In the genomic region with DNA sequence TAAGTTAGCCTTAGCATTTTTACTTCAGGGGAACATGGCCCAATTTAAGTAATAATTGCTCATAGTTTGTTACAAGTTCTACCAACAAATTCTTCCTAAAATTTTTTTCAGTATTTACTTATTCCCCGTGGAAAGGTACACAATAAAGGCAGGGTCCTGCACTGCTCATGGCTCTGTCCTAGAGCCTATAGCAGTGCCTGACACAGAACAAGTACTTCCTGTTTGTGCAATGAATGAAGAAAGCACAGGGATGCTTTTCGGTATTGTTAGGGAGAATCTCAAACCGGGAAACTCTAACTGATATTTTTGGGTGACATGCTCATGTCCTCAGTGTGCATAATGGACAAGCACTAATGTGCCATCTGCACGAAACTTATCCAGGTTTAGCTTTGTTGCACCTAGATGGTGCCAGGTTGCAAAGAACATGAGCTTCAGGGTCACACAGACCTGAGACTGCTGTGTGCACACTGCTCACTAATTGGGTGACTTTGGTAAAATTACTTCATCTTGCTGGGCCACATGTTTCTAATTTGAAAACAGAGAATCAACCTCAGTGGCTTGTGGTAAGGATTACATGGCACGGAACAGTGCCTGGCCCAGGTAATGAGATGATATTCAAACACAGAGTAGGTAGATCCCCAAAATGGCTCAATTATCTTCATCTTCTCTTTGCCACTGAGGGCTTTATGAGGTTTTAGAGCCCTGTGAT, we compare ENCODE assay signal across 21 cellular contexts.
DNase-seq lines count a peak whose midpoint lies in the region; ATAC-seq and TF ChIP-seq lines count a peak whose summit lies in the region.
"Had no signal": no experiment of that assay in that cellular context is flagged by ENCODE, and none has a peak within 500 bp of the region (broad histone marks: within the 10 kb centered on the region; RNA-seq: fewer than 3 reads in every experiment).

No MANE protein-coding gene starts in this region.

- no peak for TF ChIP-seq CTCF in WTC11 (IDR thresholded peaks at IDR 0.05)

- H3K27me3 Mint-ChIP-seq in stimulated activated naive CD8-positive, alpha-beta T cell treated with anti-CD3 and anti-CD28 coated beads, Interleukin-15, amount 100 ng/mL, for 72 hours = no peaks in the 10 kb centered on the region
- H3K27me3 Mint-ChIP-seq in WTC11 (ENCODE audit: low read depth) = no peaks in the 10 kb centered on the region; the same call in 1 of the 2 replicates
- H3K27me3 Mint-ChIP-seq: activated B cell treated with CpG ODN at 0.5 μM for 24 hours; brain; CD4-positive, CD25-positive, alpha-beta regulatory T cell had no signal

- no peak overlapping the region for H3K4me3 Mint-ChIP-seq in stimulated activated naive CD8-positive, alpha-beta T cell treated with anti-CD3 and anti-CD28 coated beads, Interleukin-15, amount 100 ng/mL, for 72 hours
- H3K4me3 Mint-ChIP-seq in WTC11 = no peak overlapping the region
- H3K4me3 Mint-ChIP-seq: activated B cell treated with CpG ODN at 0.5 μM for 24 hours; activated naive CD4-positive, alpha-beta T cell treated with anti-CD3 and anti-CD28 coated beads, Interleukin-2, amount 50 U/mL, for 24 hours; brain; CD4-positive, CD25-positive, alpha-beta regulatory T cell; immature natural killer cell; memory B cell had no signal

- H3K27ac Mint-ChIP-seq in stimulated activated naive CD8-positive, alpha-beta T cell treated with anti-CD3 and anti-CD28 coated beads, Interleukin-15, amount 100 ng/mL, for 72 hours = no peak overlapping the region
- no peak overlapping the region for H3K27ac Mint-ChIP-seq in WTC11
- H3K27ac Mint-ChIP-seq: activated B cell treated with CpG ODN at 0.5 μM for 24 hours; activated naive CD4-positive, alpha-beta T cell treated with anti-CD3 and anti-CD28 coated beads, Interleukin-2, amount 50 U/mL, for 24 hours; brain; CD4-positive, CD25-positive, alpha-beta regulatory T cell; memory B cell had no signal

- H3K36me3 Mint-ChIP-seq in WTC11 = no peaks in the 10 kb centered on the region
- H3K36me3 Mint-ChIP-seq: activated naive CD4-positive, alpha-beta T cell treated with anti-CD3 and anti-CD28 coated beads, Interleukin-2, amount 50 U/mL, for 24 hours; brain; CD4-positive, CD25-positive, alpha-beta regulatory T cell; immature natural killer cell; memory B cell had no signal

- POLR2A ChIA-PET in WTC11 (lab: Charles Lee) = no interaction called here

- ATAC-seq in stimulated activated naive CD8-positive, alpha-beta T cell treated with anti-CD3 and anti-CD28 coated beads, Interleukin-15, amount 100 ng/mL, for 72 hours = peak; percentile 28
- no peak for ATAC-seq in stimulated activated naive CD8-positive, alpha-beta T cell treated with anti-CD3 and anti-CD28 coated beads, Interleukin-15, Interleukin-2, amounts not matched to agents 100 U/mL and 50 U/mL, for 24 hours
- ATAC-seq in GM21786 (IDR thresholded peaks at IDR 0.05; ENCODE audit: unreplicated experiment) = peak; percentile 72
- ATAC-seq in HG03175 (IDR thresholded peaks at IDR 0.05; ENCODE audit: unreplicated experiment) = peak; percentile 64
- ATAC-seq in WTC11 = no peak

- H3K4me1 Mint-ChIP-seq in stimulated activated naive CD8-positive, alpha-beta T cell treated with anti-CD3 and anti-CD28 coated beads, Interleukin-15, amount 100 ng/mL, for 72 hours = no peaks in the 10 kb centered on the region
- H3K4me1 Mint-ChIP-seq in WTC11 = peaks cover 5% of the 10 kb centered on the region
- H3K4me1 Mint-ChIP-seq: activated B cell treated with CpG ODN at 0.5 μM for 24 hours; activated naive CD4-positive, alpha-beta T cell treated with anti-CD3 and anti-CD28 coated beads, Interleukin-2, amount 50 U/mL, for 24 hours; brain; CD4-positive, CD25-positive, alpha-beta regulatory T cell; immature natural killer cell; memory B cell had no signal

- no peaks in the 10 kb centered on the region for H3K9me3 Mint-ChIP-seq in stimulated activated naive CD8-positive, alpha-beta T cell treated with anti-CD3 and anti-CD28 coated beads, Interleukin-15, amount 100 ng/mL, for 72 hours
- H3K9me3 Mint-ChIP-seq in WTC11 = no peaks in the 10 kb centered on the region
- H3K9me3 Mint-ChIP-seq: activated B cell treated with CpG ODN at 0.5 μM for 24 hours; activated naive CD4-positive, alpha-beta T cell treated with anti-CD3 and anti-CD28 coated beads, Interleukin-2, amount 50 U/mL, for 24 hours; brain; memory B cell had no signal

- CTCF ChIA-PET in WTC11 (lab: Charles Lee) = no interaction called here

- DNase-seq in stimulated activated naive CD8-positive, alpha-beta T cell treated with anti-CD3 and anti-CD28 coated beads, Interleukin-15, amount 100 ng/mL, for 72 hours = no peak
- no peak for DNase-seq in stimulated activated naive CD8-positive, alpha-beta T cell treated with anti-CD3 and anti-CD28 coated beads, Interleukin-15, Interleukin-2, amounts not matched to agents 100 U/mL and 50 U/mL, for 24 hours
- DNase-seq in fibroblast of gingiva (ENCODE audit: low read depth) (peak; percentile 21), WTC11 (ENCODE audit: low spot score) (no peak), HPDE6-E6E7 (ENCODE audit: extremely low spot score) (no peak)
- no peak for DNase-seq in stimulated activated CD4-positive, alpha-beta T cell treated with anti-CD3 and anti-CD28 coated beads, Interleukin-4, amount 100 ng/mL, for 24 hours
- DNase-seq: activated B cell treated with CpG ODN at 0.5 μM for 24 hours; activated CD8-positive, alpha-beta memory T cell treated with anti-CD3 and anti-CD28 coated beads, Interleukin-2, amount 50 U/mL, for 4 hours; CD4-positive, CD25-positive, alpha-beta regulatory T cell; immature natural killer cell; NCI-H1694 treated with DMSO at 0.1 percent for 48 hours; NCI-H526; Peyer's patch; stimulated activated CD4-positive, alpha-beta T cell treated with anti-CD3 and anti-CD28 coated beads, Interleukin-2, amount 100 ng/mL, for 24 hours; stimulated activated CD8-positive, alpha-beta memory T cell treated with anti-CD3 and anti-CD28 coated beads, Interleukin-4, amount 100 ng/mL, for 48 hours; SW 1271 had no signal

TF ChIP-seq in WTC11, 78 proteins besides CTCF, POLR2A, EP300 and RAD21 (continues in another document):
- TF ChIP-seq IRF2 (CRISPR knock-in tag; IDR thresholded peaks at IDR 0.05; ENCODE audit: borderline replicate concordance, low read depth) (no peak), CREM (CRISPR knock-in tag; IDR thresholded peaks at IDR 0.05) (no peak), FOXJ3 (CRISPR knock-in tag; IDR thresholded peaks at IDR 0.05; ENCODE audit: borderline replicate concordance) (no peak), TP53 (CRISPR knock-in tag; IDR thresholded peaks at IDR 0.05) (no peak), RORB (CRISPR knock-in tag; IDR thresholded peaks at IDR 0.05) (no peak), ATF1 (CRISPR knock-in tag; IDR thresholded peaks at IDR 0.05) (no peak)
- TF ChIP-seq, protein P1, sequence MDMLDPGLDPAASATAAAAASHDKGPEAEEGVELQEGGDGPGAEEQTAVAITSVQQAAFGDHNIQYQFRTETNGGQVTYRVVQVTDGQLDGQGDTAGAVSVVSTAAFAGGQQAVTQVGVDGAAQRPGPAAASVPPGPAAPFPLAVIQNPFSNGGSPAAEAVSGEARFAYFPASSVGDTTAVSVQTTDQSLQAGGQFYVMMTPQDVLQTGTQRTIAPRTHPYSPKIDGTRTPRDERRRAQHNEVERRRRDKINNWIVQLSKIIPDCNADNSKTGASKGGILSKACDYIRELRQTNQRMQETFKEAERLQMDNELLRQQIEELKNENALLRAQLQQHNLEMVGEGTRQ (CRISPR knock-in tag; IDR thresholded peaks at IDR 0.05) = no peak
- TF ChIP-seq, protein P2, sequence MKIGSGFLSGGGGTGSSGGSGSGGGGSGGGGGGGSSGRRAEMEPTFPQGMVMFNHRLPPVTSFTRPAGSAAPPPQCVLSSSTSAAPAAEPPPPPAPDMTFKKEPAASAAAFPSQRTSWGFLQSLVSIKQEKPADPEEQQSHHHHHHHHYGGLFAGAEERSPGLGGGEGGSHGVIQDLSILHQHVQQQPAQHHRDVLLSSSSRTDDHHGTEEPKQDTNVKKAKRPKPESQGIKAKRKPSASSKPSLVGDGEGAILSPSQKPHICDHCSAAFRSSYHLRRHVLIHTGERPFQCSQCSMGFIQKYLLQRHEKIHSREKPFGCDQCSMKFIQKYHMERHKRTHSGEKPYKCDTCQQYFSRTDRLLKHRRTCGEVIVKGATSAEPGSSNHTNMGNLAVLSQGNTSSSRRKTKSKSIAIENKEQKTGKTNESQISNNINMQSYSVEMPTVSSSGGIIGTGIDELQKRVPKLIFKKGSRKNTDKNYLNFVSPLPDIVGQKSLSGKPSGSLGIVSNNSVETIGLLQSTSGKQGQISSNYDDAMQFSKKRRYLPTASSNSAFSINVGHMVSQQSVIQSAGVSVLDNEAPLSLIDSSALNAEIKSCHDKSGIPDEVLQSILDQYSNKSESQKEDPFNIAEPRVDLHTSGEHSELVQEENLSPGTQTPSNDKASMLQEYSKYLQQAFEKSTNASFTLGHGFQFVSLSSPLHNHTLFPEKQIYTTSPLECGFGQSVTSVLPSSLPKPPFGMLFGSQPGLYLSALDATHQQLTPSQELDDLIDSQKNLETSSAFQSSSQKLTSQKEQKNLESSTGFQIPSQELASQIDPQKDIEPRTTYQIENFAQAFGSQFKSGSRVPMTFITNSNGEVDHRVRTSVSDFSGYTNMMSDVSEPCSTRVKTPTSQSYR (CRISPR knock-in tag; IDR thresholded peaks at IDR 0.05) = no peak

Comparison
In these comparisons a context has a peak if more than half of its experiments do, and no peak if none do; other contexts are left out.
1. ATAC-seq: peak in stimulated activated naive CD8-positive, alpha-beta T cell treated with anti-CD3 and anti-CD28 coated beads, Interleukin-15, amount 100 ng/mL, for 72 hours (single experiment), GM21786 (single experiment) and HG03175 (single experiment); none in stimulated activated naive CD8-positive, alpha-beta T cell treated with anti-CD3 and anti-CD28 coated beads, Interleukin-15, Interleukin-2, amounts not matched to agents 100 U/mL and 50 U/mL, for 24 hours (single experiment) and WTC11 (single experiment).